In genomic region chr19:7230826-7231225, GRCh38 we compare ENCODE assay signal across 19 cellular contexts.
DNase-seq lines count a peak whose midpoint lies in the region; ATAC-seq and TF ChIP-seq lines count a peak whose summit lies in the region.
"Had no signal": no experiment of that assay in that cellular context is flagged by ENCODE, and none has a peak within 500 bp of the region (broad histone marks: within the 10 kb centered on the region; RNA-seq: fewer than 3 reads in every experiment).

No MANE protein-coding gene starts in this region.

- no peaks in the 10 kb centered on the region for H3F3A ChIP-seq in PC-9 (ENCODE audit: insufficient read depth, low read depth)

- H3K4me1 Mint-ChIP-seq in natural killer cell, result no peaks in the 10 kb centered on the region
- H3K4me1 Mint-ChIP-seq: stimulated activated memory B cell treated with anti-CD40 and anti-IgM and Interleukin-4, amounts not matched to agents 10 μg/mL and 1 μg/mL and 100 μg/mL, for 72 hours had no signal

- H3K79me2 ChIP-seq in PC-9 (ENCODE audit: low read depth), result no peaks in the 10 kb centered on the region

- in situ Hi-C loops in transverse colon (cut with MboI; ENCODE audit: low pct_ligation_motif_present in 1 of 4, low pct_unique_long_range_greater_than_20kb in 1 of 4, low sequenced_read_pairs in 3 of 4), result no loop called here

- peak; percentile 82 to 93 (median 89) for ATAC-seq in heart left ventricle
- no peak for ATAC-seq in natural killer cell
- ATAC-seq in HG03439 (IDR thresholded peaks at IDR 0.05; ENCODE audit: unreplicated experiment), result no peak
- no peak for ATAC-seq in mucosa of descending colon
- ATAC-seq: stimulated activated memory B cell treated with anti-CD40 and anti-IgM and Interleukin-4, amounts not matched to agents 10 μg/mL and 1 μg/mL and 100 μg/mL, for 72 hours had no signal

- no peaks in the 10 kb centered on the region for H3K36me3 Mint-ChIP-seq in natural killer cell
- H3K36me3 Mint-ChIP-seq: activated CD4-positive, alpha-beta memory T cell treated with anti-CD3 and anti-CD28 coated beads for 36 hours had no signal

- H3K4me3 Mint-ChIP-seq in natural killer cell, result no peak overlapping the region
- H3K4me3 Mint-ChIP-seq: activated CD4-positive, alpha-beta memory T cell treated with anti-CD3 and anti-CD28 coated beads for 36 hours; stimulated activated memory B cell treated with anti-CD40 and anti-IgM and Interleukin-4, amounts not matched to agents 10 μg/mL and 1 μg/mL and 100 μg/mL, for 72 hours had no signal

- H3K27me3 ChIP-seq in heart left ventricle, result no peaks in the 10 kb centered on the region
- no peaks in the 10 kb centered on the region for H3K27me3 ChIP-seq in ovary
- no peaks in the 10 kb centered on the region for H3K27me3 ChIP-seq in transverse colon
- H3K27me3 ChIP-seq in PC-9 (ENCODE audit: insufficient read depth, low read depth), result no peaks in the 10 kb centered on the region
- H3K27me3 ChIP-seq: neutrophil had no signal

- 34 to 51% (median 40%) methylated on average over 9 of the region's 9 CpGs for WGBS in heart left ventricle, 4 donors
- 7 to 15% (median 10%) methylated on average over 9 of the region's 9 CpGs for WGBS in ovary, 3 donors
- 67 to 84% methylated on average over 4 to 9 of the region's 9 CpGs for WGBS in transverse colon (ENCODE audit: low coverage in 1 of 2), 2 donors

- peak in 46 of 58 donors; percentile 6 to 76 (median 28) for DNase-seq in anterior cingulate cortex (lab: John Stamatoyannopoulos, UW)
- peak; percentile 65 to 89 (median 71) for DNase-seq in heart left ventricle
- peak; percentile 64 to 86 (median 80) for DNase-seq in ovary
- no peak for DNase-seq in transverse colon
- DNase-seq in natural killer cell, result no peak
- no peak for DNase-seq in PC-9
- no peak for DNase-seq in mucosa of descending colon
- DNase-seq: activated CD4-positive, alpha-beta memory T cell treated with anti-CD3 and anti-CD28 coated beads for 36 hours; activated T-cell treated with anti-CD3 and anti-CD28 coated beads, Interleukin-2, amount 50 U/mL, for 48 hours; COR-L47; foreskin fibroblast; mesendoderm; NCI-H1105; NCI-H2171; NCI-H774 had no signal

- no peaks in the 10 kb centered on the region for H3K27me3 Mint-ChIP-seq in natural killer cell (ENCODE audit: low read depth in 2 of 2)
- H3K27me3 Mint-ChIP-seq: stimulated activated memory B cell treated with anti-CD40 and anti-IgM and Interleukin-4, amounts not matched to agents 10 μg/mL and 1 μg/mL and 100 μg/mL, for 72 hours had no signal

- H3K36me3 ChIP-seq in heart left ventricle (no peaks in the 10 kb centered on the region), ovary (no peaks in the 10 kb centered on the region), transverse colon (no peaks in the 10 kb centered on the region), PC-9 (ENCODE audit: low read depth) (no peaks in the 10 kb centered on the region), mucosa of descending colon (ENCODE audit: low read depth) (no peaks in the 10 kb centered on the region)
- H3K36me3 ChIP-seq: neutrophil had no signal

- no peaks in the 10 kb centered on the region for H3K9me2 ChIP-seq in PC-9 (ENCODE audit: insufficient read depth)

- intact Hi-C loops in heart left ventricle (cut with DNase I), result loop anchor here in 2 of 10 donors (1.0 to 5.0 kb wide), 2 partner anchors 61 to 72 kb away; partner anchors contain the start of gene INSR (in 1 of the 2)
- intact Hi-C loops in ovary (cut with DNase I), result no loop called here
- intact Hi-C loops in transverse colon (cut with DNase I; ENCODE audit: low total_unique reads), result no loop called here
- intact Hi-C loops in natural killer cell (cut with micrococcal nuclease), result no loop called here
- intact Hi-C loops in PC-9 (cut with micrococcal nuclease; ENCODE audit: unreplicated experiment), result no loop called here
- intact Hi-C loops in mucosa of descending colon (cut with DNase I, micrococcal nuclease), result no loop called here

- H3K4me3 ChIP-seq in heart left ventricle (no peak overlapping the region), ovary (no peak overlapping the region), transverse colon (no peak overlapping the region), PC-9 (no peak overlapping the region), mucosa of descending colon (no peak overlapping the region)

- no peak for TF ChIP-seq POLR2A in heart left ventricle (IDR thresholded peaks at IDR 0.05)
- TF ChIP-seq POLR2A in ovary (IDR thresholded peaks at IDR 0.05), result no peak
- TF ChIP-seq POLR2A in transverse colon (IDR thresholded peaks at IDR 0.05), result no peak

- no peak overlapping the region for H2AFZ ChIP-seq in PC-9

- H3K9me3 ChIP-seq in heart left ventricle (no peaks in the 10 kb centered on the region), ovary (no peaks in the 10 kb centered on the region), transverse colon (no peaks in the 10 kb centered on the region), PC-9 (ENCODE audit: insufficient read depth, low read depth) (no peaks in the 10 kb centered on the region), mucosa of descending colon (no peaks in the 10 kb centered on the region)
- H3K9me3 ChIP-seq: neutrophil had no signal

- H3K27ac Mint-ChIP-seq in natural killer cell, result no peak overlapping the region
- H3K27ac Mint-ChIP-seq: activated CD4-positive, alpha-beta memory T cell treated with anti-CD3 and anti-CD28 coated beads for 36 hours; stimulated activated memory B cell treated with anti-CD40 and anti-IgM and Interleukin-4, amounts not matched to agents 10 μg/mL and 1 μg/mL and 100 μg/mL, for 72 hours had no signal

- TF ChIP-seq EP300 in ovary (IDR thresholded peaks at IDR 0.05), result no peak
- TF ChIP-seq EP300 in transverse colon (IDR thresholded peaks at IDR 0.05; ENCODE audit: low read depth), result no peak

- BruUV-seq in PC-9 (replicated peaks; lab: Mats Ljungman, UMichigan), result no TSS peak

- H3K4me1 ChIP-seq in heart left ventricle, result peaks cover 0 to 57% (median 36%) of the 10 kb centered on the region in 12 donors
- H3K4me1 ChIP-seq in ovary (ENCODE audit: insufficient read depth), result peaks cover 29% of the 10 kb centered on the region
- H3K4me1 ChIP-seq in transverse colon, result peaks cover 0 to 13% (median 3%) of the 10 kb centered on the region in 4 donors
- H3K4me1 ChIP-seq in PC-9 (replicated peaks; ENCODE audit: insufficient read depth), result no peaks in the 10 kb centered on the region
- H3K4me1 ChIP-seq in mucosa of descending colon (ENCODE audit: low read depth), result no peaks in the 10 kb centered on the region

- TF ChIP-seq CTCF in heart left ventricle (IDR thresholded peaks at IDR 0.05), result no peak
- no peak for TF ChIP-seq CTCF in ovary (IDR thresholded peaks at IDR 0.05)
- TF ChIP-seq CTCF in transverse colon (IDR thresholded peaks at IDR 0.05), result no peak
- TF ChIP-seq CTCF in natural killer cell (IDR thresholded peaks at IDR 0.05), result no peak
- TF ChIP-seq CTCF in PC-9 (conservative IDR thresholded peaks at IDR 0.05), result no peak
- no peak for TF ChIP-seq CTCF in mucosa of descending colon (IDR thresholded peaks at IDR 0.05)

- no peak overlapping the region for H3K4me2 ChIP-seq in PC-9
- H3K4me2 ChIP-seq: KMS-11 had no signal

- H3K27ac ChIP-seq in heart left ventricle (peak overlapping the region in 9 of 12 donors; percentile 12 to 70 (median 49)), ovary (peak overlapping the region; percentile 36 to 55), transverse colon (peak overlapping the region in 3 of 4 donors; percentile 30 to 57 (median 33)), PC-9 (no peak overlapping the region)
- H3K27ac ChIP-seq: KMS-11, neutrophil had no signal

- peaks cover 0 to 4% of the 10 kb centered on the region in 2 donors for H3K9me3 Mint-ChIP-seq in natural killer cell
- H3K9me3 Mint-ChIP-seq: activated CD4-positive, alpha-beta memory T cell treated with anti-CD3 and anti-CD28 coated beads for 36 hours had no signal

- H4K20me1 ChIP-seq in PC-9 (ENCODE audit: insufficient read depth), result no peaks in the 10 kb centered on the region

- POLR2A ChIA-PET in PC-9 (lab: Charles Lee; ENCODE audit: unreplicated experiment), result no interaction called here

- CTCF ChIA-PET in PC-9 (lab: Charles Lee), result no interaction called here

Comparison
In these comparisons a context has a peak if more than half of its experiments do, and no peak if none do; other contexts are left out.
1. DNase-seq: peak in anterior cingulate cortex (46 of 58), heart left ventricle (5 of 5) and ovary (5 of 5); none in transverse colon (single experiment), natural killer cell (single experiment), PC-9 (0 of 2) and mucosa of descending colon (0 of 3).
2. ATAC-seq: peak in heart left ventricle (4 of 4); none in natural killer cell (0 of 3), HG03439 (single experiment) and mucosa of descending colon (single experiment).